Comparison of ENCODE assay signal across 14 cellular contexts in the genomic region with DNA sequence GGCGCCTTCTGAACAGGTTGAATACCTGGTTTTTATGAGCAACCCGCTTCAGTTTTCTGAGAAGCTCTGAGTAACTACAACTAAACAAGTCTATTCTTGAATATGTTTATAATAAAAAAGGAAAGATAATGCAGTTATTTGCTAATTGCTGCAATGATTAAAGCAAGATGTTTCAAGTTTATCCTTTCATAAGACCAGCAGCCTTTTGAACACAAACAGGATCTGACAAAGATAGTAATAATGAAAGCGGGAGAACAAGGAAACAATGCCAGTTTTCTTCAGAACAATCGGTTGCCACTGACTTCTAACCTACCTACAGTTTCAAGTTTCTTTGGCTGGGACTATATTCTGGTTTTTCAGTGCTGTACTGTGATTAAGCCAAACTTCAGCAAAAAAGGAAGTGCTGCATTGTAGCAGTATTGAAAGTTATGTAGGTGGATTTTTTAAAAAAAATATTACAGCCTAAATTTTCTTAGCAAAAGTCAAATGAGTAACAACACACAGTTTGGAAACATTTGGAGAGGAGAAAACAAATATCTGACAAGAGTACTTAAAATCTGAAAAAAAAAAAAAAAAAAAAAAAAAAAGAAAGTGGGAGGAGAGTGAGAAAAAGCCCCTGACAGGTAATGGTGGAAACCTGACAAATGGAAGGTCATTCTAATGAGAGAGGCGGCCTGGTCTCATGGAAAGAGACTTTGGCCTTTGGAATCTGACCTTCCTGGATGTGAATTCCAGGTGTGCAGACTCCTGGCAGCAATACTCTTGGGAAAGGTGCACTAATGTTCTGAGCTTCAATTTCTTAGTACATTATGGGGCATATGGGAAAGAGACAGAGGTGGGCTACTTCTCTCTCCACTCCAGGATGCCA. TPM values are rescaled to one million over a fixed set of nuclear protein-coding genes. Genes with fewer than 3 reads are reported as not detected.
A peak's percentile ranks its signal among the peaks of the same experiment; 100 is the strongest.
DNase-seq lines count a peak whose midpoint lies in the region; ATAC-seq, FAIRE-seq and TF ChIP-seq lines count a peak whose summit lies in the region.
"Had no signal": no experiment of that assay in that cellular context is flagged by ENCODE, and none has a peak within 500 bp of the region (broad histone marks: within the 10 kb centered on the region; RNA-seq: fewer than 3 reads in every experiment).

No MANE protein-coding gene starts in this region.

- peak overlapping the region; percentile 6 for H3K4me3 Mint-ChIP-seq in activated T-helper 2 cell treated with anti-CD3 and anti-CD28 coated beads, Interferon-gamma antibody, Interleukin-2, Interleukin-4, amounts not matched to agents 10 μg/mL and 5 μg/mL and 100 μg/mL, durations not matched to agents 14 hours and 24 hours and 36 hours (ENCODE audit: low read depth)
- H3K4me3 Mint-ChIP-seq in T-cell, result no peak overlapping the region

- H3K9me3 Mint-ChIP-seq in activated T-helper 2 cell treated with anti-CD3 and anti-CD28 coated beads, Interferon-gamma antibody, Interleukin-2, Interleukin-4, amounts not matched to agents 10 μg/mL and 5 μg/mL and 100 μg/mL, durations not matched to agents 14 hours and 24 hours and 36 hours, result no peaks in the 10 kb centered on the region
- no peaks in the 10 kb centered on the region for H3K9me3 Mint-ChIP-seq in T-cell

- TF ChIP-seq RAD21 in liver (IDR thresholded peaks at IDR 0.05), result peak; percentile 31 to 56
- TF ChIP-seq RAD21 in HepG2 (CRISPR knock-in tag; IDR thresholded peaks at IDR 0.05), result no peak

- intact Hi-C loops in HepG2 (cut with micrococcal nuclease; ENCODE audit: unreplicated experiment), result no loop called here
- intact Hi-C loops in activated T-helper 2 cell treated with anti-CD3 and anti-CD28 coated beads, Interferon-gamma antibody, Interleukin-2, Interleukin-4, amounts not matched to agents 10 μg/mL and 5 μg/mL and 100 μg/mL, durations not matched to agents 14 hours and 24 hours and 36 hours (cut with micrococcal nuclease), result no loop called here
- intact Hi-C loops in left colon (cut with DNase I, micrococcal nuclease), result no loop called here
- intact Hi-C loops in psoas muscle (cut with DNase I), result no loop called here

- H3K27me3 ChIP-seq in liver (ENCODE audit: control insufficient read depth in 4 of 4, insufficient read depth in 4 of 4, low read length in 3 of 4), result no peaks in the 10 kb centered on the region
- 0 out of 5 replicates have a peak, but pooled peaks cover 0 to 1% of the 10 kb centered on the region in 2 experiments for H3K27me3 ChIP-seq in HepG2 (ENCODE audit: control insufficient read depth in 1 of 2, insufficient read depth in 2 of 2, low read length in 2 of 2)
- H3K27me3 ChIP-seq in psoas muscle (ENCODE audit: insufficient read depth in 3 of 3, low read length in 2 of 3), result peaks cover 0 to 5% (median 2%) of the 10 kb centered on the region in 3 donors
- H3K27me3 ChIP-seq: tibial nerve had no signal

- no peak overlapping the region for H3K9ac ChIP-seq in liver (ENCODE audit: low read depth in 1 of 2, low read length in 2 of 2)
- no peak overlapping the region for H3K9ac ChIP-seq in HepG2 (ENCODE audit: insufficient read depth, low read depth, low read length)
- H3K9ac ChIP-seq: parathyroid adenoma had no signal

- TF ChIP-seq EP300 in HepG2 (IDR thresholded peaks at IDR 0.05; ENCODE audit: low read depth in 2 of 2, low read length in 2 of 2) (no peak), HepG2 (CRISPR knock-in tag; IDR thresholded peaks at IDR 0.05; ENCODE audit: borderline replicate concordance) (no peak)

- H3K4me1 Mint-ChIP-seq in activated T-helper 2 cell treated with anti-CD3 and anti-CD28 coated beads, Interferon-gamma antibody, Interleukin-2, Interleukin-4, amounts not matched to agents 10 μg/mL and 5 μg/mL and 100 μg/mL, durations not matched to agents 14 hours and 24 hours and 36 hours (ENCODE audit: low read depth), result peaks cover 32% of the 10 kb centered on the region
- H3K4me1 Mint-ChIP-seq in T-cell, result peaks cover 0 to 6% (median 0%) of the 10 kb centered on the region in 3 donors

- H3K9me3 ChIP-seq in liver (ENCODE audit: control insufficient read depth in 4 of 4, low read length in 3 of 4), result no peaks in the 10 kb centered on the region
- no peaks in the 10 kb centered on the region for H3K9me3 ChIP-seq in HepG2 (ENCODE audit: low read length)
- no peaks in the 10 kb centered on the region for H3K9me3 ChIP-seq in psoas muscle
- H3K9me3 ChIP-seq: tibial nerve had no signal

- in situ Hi-C loops in HepG2 (cut with HindIII; ENCODE audit: extremely low pct_ligation_motif_present, low pct_unique_long_range_greater_than_20kb), result no loop called here

- CTCF ChIA-PET in HepG2 (lab: Yijun Ruan, JAX; ENCODE audit: low intra/inter-chr PET ratio, low total read pairs) (no interaction called here), T-cell (lab: Charles Lee) (no interaction called here)

- no peaks in the 10 kb centered on the region for H4K20me1 ChIP-seq in HepG2 (ENCODE audit: insufficient read depth, low read length)

- H3K4me2 ChIP-seq in HepG2 (ENCODE audit: low read depth, low read length), result no peak overlapping the region

- H2AFZ ChIP-seq in HepG2 (ENCODE audit: low read length), result no peak overlapping the region
- H2AFZ ChIP-seq: parathyroid adenoma had no signal

- FAIRE-seq in HepG2 (lab: Jason Lieb, UNC), result no peak

- DNase-seq in HepG2 (ENCODE audit: low spot score), result no peak
- no peak for DNase-seq in activated T-helper 2 cell treated with anti-CD3 and anti-CD28 coated beads, Interferon-gamma antibody, Interleukin-2, Interleukin-4, amounts not matched to agents 10 μg/mL and 5 μg/mL and 100 μg/mL, durations not matched to agents 14 hours and 24 hours and 36 hours (ENCODE audit: low spot score)
- DNase-seq in left colon, result no peak
- no peak for DNase-seq in psoas muscle
- DNase-seq in T-cell, result no peak
- no peak for DNase-seq in foreskin melanocyte
- no peak for DNase-seq in activated CD4-positive, CD25-positive, alpha-beta regulatory T cell (lab: John Stamatoyannopoulos, UW)
- DNase-seq: activated effector memory CD4-positive, alpha-beta T cell treated with anti-CD3 and anti-CD28 coated beads, Interleukin-2, amount 50 U/mL, for 16 hours; kidney glomerular epithelial cell; NCI-H1048 had no signal

- H3K36me3 Mint-ChIP-seq in activated T-helper 2 cell treated with anti-CD3 and anti-CD28 coated beads, Interferon-gamma antibody, Interleukin-2, Interleukin-4, amounts not matched to agents 10 μg/mL and 5 μg/mL and 100 μg/mL, durations not matched to agents 14 hours and 24 hours and 36 hours (ENCODE audit: low read depth), result no peaks in the 10 kb centered on the region
- H3K36me3 Mint-ChIP-seq in T-cell, result no peaks in the 10 kb centered on the region

- 65% methylated on average over 5 of the region's 5 CpGs for WGBS in liver
- WGBS in HepG2 (ENCODE audit: low lambda C conversion rate), result 57% methylated on average over 5 of the region's 5 CpGs
- 72 to 77% (median 73%) methylated on average over 5 of the region's 5 CpGs for WGBS in psoas muscle, 3 donors

- H3K4me1 ChIP-seq in liver (ENCODE audit: control insufficient read depth in 4 of 4, insufficient read depth in 4 of 4, low read length in 3 of 4) (peaks cover 0 to 9% (median 6%) of the 10 kb centered on the region in 4 donors), HepG2 (ENCODE audit: insufficient read depth, low read length) (no peaks in the 10 kb centered on the region), psoas muscle (no peaks in the 10 kb centered on the region)
- H3K4me1 ChIP-seq: parathyroid adenoma had no signal

- H3K27ac Mint-ChIP-seq in activated T-helper 2 cell treated with anti-CD3 and anti-CD28 coated beads, Interferon-gamma antibody, Interleukin-2, Interleukin-4, amounts not matched to agents 10 μg/mL and 5 μg/mL and 100 μg/mL, durations not matched to agents 14 hours and 24 hours and 36 hours, result peak overlapping the region; percentile 83
- no peak overlapping the region for H3K27ac Mint-ChIP-seq in T-cell

- H3K79me2 ChIP-seq in HepG2 (ENCODE audit: insufficient read depth, low read length), result no peaks in the 10 kb centered on the region
- H3K79me2 ChIP-seq: parathyroid adenoma had no signal

- peaks cover 12% of the 10 kb centered on the region for H3K27me3 Mint-ChIP-seq in activated T-helper 2 cell treated with anti-CD3 and anti-CD28 coated beads, Interferon-gamma antibody, Interleukin-2, Interleukin-4, amounts not matched to agents 10 μg/mL and 5 μg/mL and 100 μg/mL, durations not matched to agents 14 hours and 24 hours and 36 hours (ENCODE audit: low read depth)
- no peaks in the 10 kb centered on the region for H3K27me3 Mint-ChIP-seq in T-cell

- ATAC-seq in HepG2, result no peak
- peak; percentile 97 for ATAC-seq in left colon
- no peak for ATAC-seq in psoas muscle
- ATAC-seq in T-cell (replicated peaks in 1 of 4), result no peak

- H3K27ac ChIP-seq in liver (ENCODE audit: low read depth in 1 of 2, low read length in 2 of 2) (no peak overlapping the region), HepG2 (ENCODE audit: extremely low read length, insufficient read depth, low read length) (no peak overlapping the region), psoas muscle (no peak overlapping the region)
- H3K27ac ChIP-seq: parathyroid adenoma had no signal

- TF ChIP-seq CTCF in liver (IDR thresholded peaks at IDR 0.05; ENCODE audit: low read depth, low read length, missing input control), result no peak
- no peak for TF ChIP-seq CTCF in HepG2 (CRISPR knock-in tag; IDR thresholded peaks at IDR 0.05)
- TF ChIP-seq CTCF in psoas muscle (IDR thresholded peaks at IDR 0.05), result no peak

- no peak for TF ChIP-seq POLR2A in HepG2 (IDR thresholded peaks at IDR 0.05; ENCODE audit: insufficient read depth in 1 of 2, low read depth in 2 of 2, low read length in 2 of 2)

- POLR2A ChIA-PET in HepG2 (lab: Yijun Ruan, JAX) (no interaction called here), T-cell (lab: Charles Lee) (no interaction called here)

- no TSS peak for BruUV-seq in HepG2 (replicated peaks; lab: Mats Ljungman, UMichigan)

- no peaks in the 10 kb centered on the region for H3K36me3 ChIP-seq in liver (ENCODE audit: control insufficient read depth in 4 of 4, insufficient read depth in 3 of 4, low read depth in 1 of 4, low read length in 3 of 4)
- H3K36me3 ChIP-seq in HepG2 (replicated peaks in 1 of 2; ENCODE audit: control insufficient read depth in 1 of 2, insufficient read depth in 2 of 2, low read length in 2 of 2), result no peaks in the 10 kb centered on the region
- H3K36me3 ChIP-seq in psoas muscle (ENCODE audit: insufficient read depth in 1 of 2, low read depth in 1 of 2), result no peaks in the 10 kb centered on the region
- H3K36me3 ChIP-seq: tibial nerve had no signal

- H3K4me3 ChIP-seq in liver (ENCODE audit: low read depth in 1 of 3, low read length in 3 of 3) (no peak overlapping the region), HepG2 (replicated peaks in 1 of 3; ENCODE audit: insufficient read depth in 1 of 3, low read depth in 2 of 3, low read length in 3 of 3) (no peak overlapping the region), psoas muscle (no peak overlapping the region)
- H3K4me3 ChIP-seq: tibial nerve had no signal

RNA-seq across cellular contexts. Expression of a gene that starts 11.4 kb away (rescaled TPM):
- total RNA-seq in liver (1 to 10 TPM in 1 of 2 donors, under 1 TPM in 1; 0.61 to 4.8 TPM), HepG2 (2016; rRNA removed; fragmentation: Illumina TruSeq; extraction: Trizol) (not detected in 2 replicates), left colon (under 1 TPM in 1 of 2 donors, not detected in 1; 0.21 TPM), psoas muscle (1 to 10 TPM in 1 of 4 donors, under 1 TPM in 3; 0.16 to 1.0 (median 0.37) TPM), T-cell (under 1 TPM; 0.09 to 0.66 (median 0.43) TPM)
- polyA plus RNA-seq in liver (1 to 10 TPM; 1.0 to 3.5 TPM), HepG2 (2011; rRNA removed) (not detected in 2 replicates), psoas muscle (under 1 TPM; 0.04 to 0.10 (median 0.06) TPM)
- total RNA-seq in HepG2 (2016; cell fraction: cytosol; rRNA removed; fragmentation: Illumina TruSeq; extraction: Trizol; ENCODE audit: low read depth), result not detected in 2 replicates
- total RNA-seq in HepG2 (2016; cell fraction: insoluble cytoplasmic fraction; rRNA removed; fragmentation: Illumina TruSeq; extraction: Trizol), result not detected in 2 replicates
- not detected in 2 replicates for total RNA-seq in HepG2 (2016; cell fraction: membrane; rRNA removed; fragmentation: Illumina TruSeq; extraction: Trizol)
- not detected in 2 replicates for total RNA-seq in HepG2 (2016; cell fraction: nucleus; rRNA removed; fragmentation: Illumina TruSeq; extraction: Trizol)
- not detected in 2 replicates for polyA plus RNA-seq in HepG2 (2011; cell fraction: cytosol; rRNA removed)
- polyA plus RNA-seq in HepG2 (2011; cell fraction: nucleus; rRNA removed), result not detected in 2 replicates
- not detected in 2 replicates for polyA plus RNA-seq in HepG2 (2012)
- not detected in 2 replicates for polyA plus RNA-seq in HepG2 (2016; cell fraction: cytosol; fragmentation: Illumina TruSeq; extraction: Trizol; ENCODE audit: low read depth)
- not detected in 2 replicates for polyA plus RNA-seq in HepG2 (2016; cell fraction: insoluble cytoplasmic fraction; fragmentation: Illumina TruSeq; extraction: Trizol; ENCODE audit: low read depth)
- polyA plus RNA-seq in HepG2 (2016; cell fraction: membrane; fragmentation: Illumina TruSeq; extraction: Trizol; ENCODE audit: low read depth), result not detected in 2 replicates
- polyA plus RNA-seq in HepG2 (2016; cell fraction: nucleus; fragmentation: Illumina TruSeq; extraction: Trizol; ENCODE audit: insufficient read depth, low read depth), result not detected in 2 replicates
- 2.6 TPM in 1 of 2 replicates, not detected in the other for polyA minus RNA-seq in HepG2 (2011; rRNA and poly(A)+ RNA removed; ENCODE audit: low replicate concordance)
- not detected in 2 replicates for polyA minus RNA-seq in HepG2 (2011; cell fraction: cytosol; rRNA and poly(A)+ RNA removed)
- polyA minus RNA-seq in HepG2 (2011; cell fraction: nucleus; rRNA and poly(A)+ RNA removed), result not detected in 2 replicates
- total RNA-seq in activated T-helper 2 cell treated with anti-CD3 and anti-CD28 coated beads, Interferon-gamma antibody, Interleukin-2, Interleukin-4, amounts not matched to agents 10 μg/mL and 5 μg/mL and 100 μg/mL, durations not matched to agents 14 hours and 24 hours and 36 hours, result 0.27 and 0.60 TPM in 2 replicates
- total RNA-seq: OCI-LY7 had no signal
